2 cellular contexts compared by ENCODE assay signal in the genomic region with DNA sequence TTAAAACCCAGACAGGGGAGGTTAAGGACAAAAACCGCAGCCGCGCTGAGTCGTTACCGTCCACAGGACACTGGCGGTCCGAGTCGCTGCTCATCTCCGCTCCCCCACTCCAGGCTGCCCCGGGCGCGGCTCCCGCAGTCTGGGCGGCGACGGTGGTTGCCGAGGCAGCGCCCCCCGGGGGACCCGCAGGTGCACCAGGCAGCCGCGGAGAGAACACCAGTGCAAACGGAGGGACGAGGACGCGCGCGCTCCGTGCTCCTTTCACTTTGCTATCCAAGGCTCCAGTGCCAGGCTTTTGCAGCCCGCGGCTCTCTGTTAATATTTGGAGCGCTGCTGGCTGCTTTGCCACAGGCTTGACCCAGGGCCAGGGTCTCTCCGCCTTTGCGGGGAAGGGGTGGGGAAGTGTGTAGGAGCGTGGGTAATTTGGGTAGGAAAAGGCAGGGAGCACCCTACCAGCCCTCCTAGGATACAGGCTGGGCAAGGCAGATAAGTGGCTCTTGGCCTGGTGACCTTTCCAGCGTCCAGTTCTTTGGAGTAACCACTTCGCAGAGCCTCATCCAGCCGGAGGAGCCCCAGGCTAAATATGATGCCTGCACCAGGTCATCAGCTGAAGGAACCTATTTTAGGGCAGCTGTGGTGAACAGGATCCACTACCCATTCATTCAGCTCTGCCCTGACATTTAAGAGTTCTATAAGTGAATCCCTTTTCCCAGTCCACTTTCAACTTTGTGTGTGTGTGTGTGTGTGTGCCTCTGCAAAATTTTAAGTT.
A peak's percentile ranks its signal among the peaks of the same experiment; 100 is the strongest.
TF ChIP-seq lines count a peak whose summit lies in the region.

A gene with protein sequence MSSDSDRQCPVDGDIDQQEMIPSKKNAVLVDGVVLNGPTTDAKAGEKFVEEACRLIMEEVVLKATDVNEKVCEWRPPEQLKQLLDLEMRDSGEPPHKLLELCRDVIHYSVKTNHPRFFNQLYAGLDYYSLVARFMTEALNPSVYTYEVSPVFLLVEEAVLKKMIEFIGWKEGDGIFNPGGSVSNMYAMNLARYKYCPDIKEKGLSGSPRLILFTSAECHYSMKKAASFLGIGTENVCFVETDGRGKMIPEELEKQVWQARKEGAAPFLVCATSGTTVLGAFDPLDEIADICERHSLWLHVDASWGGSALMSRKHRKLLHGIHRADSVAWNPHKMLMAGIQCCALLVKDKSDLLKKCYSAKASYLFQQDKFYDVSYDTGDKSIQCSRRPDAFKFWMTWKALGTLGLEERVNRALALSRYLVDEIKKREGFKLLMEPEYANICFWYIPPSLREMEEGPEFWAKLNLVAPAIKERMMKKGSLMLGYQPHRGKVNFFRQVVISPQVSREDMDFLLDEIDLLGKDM (minus strand): TSS at position 141 of the 769 bp plus-strand sequence. CDS start 47 bp downstream, at position 94.

TF ChIP-seq in GM23338, 12 proteins besides CTCF, POLR2A, EP300 and RAD21 (continued from another document):
- TF ChIP-seq, protein P1, sequence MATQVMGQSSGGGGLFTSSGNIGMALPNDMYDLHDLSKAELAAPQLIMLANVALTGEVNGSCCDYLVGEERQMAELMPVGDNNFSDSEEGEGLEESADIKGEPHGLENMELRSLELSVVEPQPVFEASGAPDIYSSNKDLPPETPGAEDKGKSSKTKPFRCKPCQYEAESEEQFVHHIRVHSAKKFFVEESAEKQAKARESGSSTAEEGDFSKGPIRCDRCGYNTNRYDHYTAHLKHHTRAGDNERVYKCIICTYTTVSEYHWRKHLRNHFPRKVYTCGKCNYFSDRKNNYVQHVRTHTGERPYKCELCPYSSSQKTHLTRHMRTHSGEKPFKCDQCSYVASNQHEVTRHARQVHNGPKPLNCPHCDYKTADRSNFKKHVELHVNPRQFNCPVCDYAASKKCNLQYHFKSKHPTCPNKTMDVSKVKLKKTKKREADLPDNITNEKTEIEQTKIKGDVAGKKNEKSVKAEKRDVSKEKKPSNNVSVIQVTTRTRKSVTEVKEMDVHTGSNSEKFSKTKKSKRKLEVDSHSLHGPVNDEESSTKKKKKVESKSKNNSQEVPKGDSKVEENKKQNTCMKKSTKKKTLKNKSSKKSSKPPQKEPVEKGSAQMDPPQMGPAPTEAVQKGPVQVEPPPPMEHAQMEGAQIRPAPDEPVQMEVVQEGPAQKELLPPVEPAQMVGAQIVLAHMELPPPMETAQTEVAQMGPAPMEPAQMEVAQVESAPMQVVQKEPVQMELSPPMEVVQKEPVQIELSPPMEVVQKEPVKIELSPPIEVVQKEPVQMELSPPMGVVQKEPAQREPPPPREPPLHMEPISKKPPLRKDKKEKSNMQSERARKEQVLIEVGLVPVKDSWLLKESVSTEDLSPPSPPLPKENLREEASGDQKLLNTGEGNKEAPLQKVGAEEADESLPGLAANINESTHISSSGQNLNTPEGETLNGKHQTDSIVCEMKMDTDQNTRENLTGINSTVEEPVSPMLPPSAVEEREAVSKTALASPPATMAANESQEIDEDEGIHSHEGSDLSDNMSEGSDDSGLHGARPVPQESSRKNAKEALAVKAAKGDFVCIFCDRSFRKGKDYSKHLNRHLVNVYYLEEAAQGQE (IDR thresholded peaks at IDR 0.05; ENCODE audit: unreplicated experiment) = no peak
- no peak for TF ChIP-seq ZNF114 (CRISPR knock-in tag; IDR thresholded peaks at IDR 0.05)

TF ChIP-seq in HepG2, 621 proteins besides CTCF, POLR2A, EP300 and RAD21 (continued from another document):
- TF ChIP-seq, protein P2, sequence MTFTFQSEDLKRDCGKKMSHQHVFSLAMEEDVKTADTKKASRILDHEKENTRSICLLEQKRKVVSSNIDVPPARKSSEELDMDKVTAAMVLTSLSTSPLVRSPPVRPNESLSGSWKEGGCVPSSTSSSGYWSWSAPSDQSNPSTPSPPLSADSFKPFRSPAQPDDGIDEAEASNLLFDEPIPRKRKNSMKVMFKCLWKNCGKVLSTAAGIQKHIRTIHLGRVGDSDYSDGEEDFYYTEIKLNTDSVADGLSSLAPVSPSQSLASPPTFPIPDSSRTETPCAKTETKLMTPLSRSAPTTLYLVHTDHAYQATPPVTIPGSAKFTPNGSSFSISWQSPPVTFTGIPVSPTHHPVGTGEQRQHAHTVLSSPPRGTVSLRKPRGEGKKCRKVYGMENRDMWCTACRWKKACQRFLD (CRISPR knock-in tag; IDR thresholded peaks at IDR 0.05; ENCODE audit: borderline replicate concordance) = no peak
- peak; percentile 93 for TF ChIP-seq ZNF263 (CRISPR knock-in tag; IDR thresholded peaks at IDR 0.05)
- TF ChIP-seq, protein P3, sequence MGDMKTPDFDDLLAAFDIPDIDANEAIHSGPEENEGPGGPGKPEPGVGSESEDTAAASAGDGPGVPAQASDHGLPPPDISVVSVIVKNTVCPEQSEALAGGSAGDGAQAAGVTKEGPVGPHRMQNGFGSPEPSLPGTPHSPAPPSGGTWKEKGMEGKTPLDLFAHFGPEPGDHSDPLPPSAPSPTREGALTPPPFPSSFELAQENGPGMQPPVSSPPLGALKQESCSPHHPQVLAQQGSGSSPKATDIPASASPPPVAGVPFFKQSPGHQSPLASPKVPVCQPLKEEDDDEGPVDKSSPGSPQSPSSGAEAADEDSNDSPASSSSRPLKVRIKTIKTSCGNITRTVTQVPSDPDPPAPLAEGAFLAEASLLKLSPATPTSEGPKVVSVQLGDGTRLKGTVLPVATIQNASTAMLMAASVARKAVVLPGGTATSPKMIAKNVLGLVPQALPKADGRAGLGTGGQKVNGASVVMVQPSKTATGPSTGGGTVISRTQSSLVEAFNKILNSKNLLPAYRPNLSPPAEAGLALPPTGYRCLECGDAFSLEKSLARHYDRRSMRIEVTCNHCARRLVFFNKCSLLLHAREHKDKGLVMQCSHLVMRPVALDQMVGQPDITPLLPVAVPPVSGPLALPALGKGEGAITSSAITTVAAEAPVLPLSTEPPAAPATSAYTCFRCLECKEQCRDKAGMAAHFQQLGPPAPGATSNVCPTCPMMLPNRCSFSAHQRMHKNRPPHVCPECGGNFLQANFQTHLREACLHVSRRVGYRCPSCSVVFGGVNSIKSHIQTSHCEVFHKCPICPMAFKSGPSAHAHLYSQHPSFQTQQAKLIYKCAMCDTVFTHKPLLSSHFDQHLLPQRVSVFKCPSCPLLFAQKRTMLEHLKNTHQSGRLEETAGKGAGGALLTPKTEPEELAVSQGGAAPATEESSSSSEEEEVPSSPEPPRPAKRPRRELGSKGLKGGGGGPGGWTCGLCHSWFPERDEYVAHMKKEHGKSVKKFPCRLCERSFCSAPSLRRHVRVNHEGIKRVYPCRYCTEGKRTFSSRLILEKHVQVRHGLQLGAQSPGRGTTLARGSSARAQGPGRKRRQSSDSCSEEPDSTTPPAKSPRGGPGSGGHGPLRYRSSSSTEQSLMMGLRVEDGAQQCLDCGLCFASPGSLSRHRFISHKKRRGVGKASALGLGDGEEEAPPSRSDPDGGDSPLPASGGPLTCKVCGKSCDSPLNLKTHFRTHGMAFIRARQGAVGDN (CRISPR knock-in tag; IDR thresholded peaks at IDR 0.05) = 0 out of 2 replicates have a peak, but pooled peaks have one; percentile 11
- TF ChIP-seq, protein P4, sequence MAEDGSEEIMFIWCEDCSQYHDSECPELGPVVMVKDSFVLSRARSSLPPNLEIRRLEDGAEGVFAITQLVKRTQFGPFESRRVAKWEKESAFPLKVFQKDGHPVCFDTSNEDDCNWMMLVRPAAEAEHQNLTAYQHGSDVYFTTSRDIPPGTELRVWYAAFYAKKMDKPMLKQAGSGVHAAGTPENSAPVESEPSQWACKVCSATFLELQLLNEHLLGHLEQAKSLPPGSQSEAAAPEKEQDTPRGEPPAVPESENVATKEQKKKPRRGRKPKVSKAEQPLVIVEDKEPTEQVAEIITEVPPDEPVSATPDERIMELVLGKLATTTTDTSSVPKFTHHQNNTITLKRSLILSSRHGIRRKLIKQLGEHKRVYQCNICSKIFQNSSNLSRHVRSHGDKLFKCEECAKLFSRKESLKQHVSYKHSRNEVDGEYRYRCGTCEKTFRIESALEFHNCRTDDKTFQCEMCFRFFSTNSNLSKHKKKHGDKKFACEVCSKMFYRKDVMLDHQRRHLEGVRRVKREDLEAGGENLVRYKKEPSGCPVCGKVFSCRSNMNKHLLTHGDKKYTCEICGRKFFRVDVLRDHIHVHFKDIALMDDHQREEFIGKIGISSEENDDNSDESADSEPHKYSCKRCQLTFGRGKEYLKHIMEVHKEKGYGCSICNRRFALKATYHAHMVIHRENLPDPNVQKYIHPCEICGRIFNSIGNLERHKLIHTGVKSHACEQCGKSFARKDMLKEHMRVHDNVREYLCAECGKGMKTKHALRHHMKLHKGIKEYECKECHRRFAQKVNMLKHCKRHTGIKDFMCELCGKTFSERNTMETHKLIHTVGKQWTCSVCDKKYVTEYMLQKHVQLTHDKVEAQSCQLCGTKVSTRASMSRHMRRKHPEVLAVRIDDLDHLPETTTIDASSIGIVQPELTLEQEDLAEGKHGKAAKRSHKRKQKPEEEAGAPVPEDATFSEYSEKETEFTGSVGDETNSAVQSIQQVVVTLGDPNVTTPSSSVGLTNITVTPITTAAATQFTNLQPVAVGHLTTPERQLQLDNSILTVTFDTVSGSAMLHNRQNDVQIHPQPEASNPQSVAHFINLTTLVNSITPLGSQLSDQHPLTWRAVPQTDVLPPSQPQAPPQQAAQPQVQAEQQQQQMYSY (CRISPR knock-in tag; IDR thresholded peaks at IDR 0.05) = peak; percentile 68
- no peak for TF ChIP-seq ZNF577 (CRISPR knock-in tag; IDR thresholded peaks at IDR 0.05; ENCODE audit: borderline replicate concordance, low read depth)
- no peak for TF ChIP-seq HNRNPK (IDR thresholded peaks at IDR 0.05; ENCODE audit: low read depth, low read length, poor library complexity, severe bottlenecking)
- TF ChIP-seq HNRNPUL1 (IDR thresholded peaks at IDR 0.05; ENCODE audit: low read depth, low read length) = no peak
- TF ChIP-seq, protein P5, sequence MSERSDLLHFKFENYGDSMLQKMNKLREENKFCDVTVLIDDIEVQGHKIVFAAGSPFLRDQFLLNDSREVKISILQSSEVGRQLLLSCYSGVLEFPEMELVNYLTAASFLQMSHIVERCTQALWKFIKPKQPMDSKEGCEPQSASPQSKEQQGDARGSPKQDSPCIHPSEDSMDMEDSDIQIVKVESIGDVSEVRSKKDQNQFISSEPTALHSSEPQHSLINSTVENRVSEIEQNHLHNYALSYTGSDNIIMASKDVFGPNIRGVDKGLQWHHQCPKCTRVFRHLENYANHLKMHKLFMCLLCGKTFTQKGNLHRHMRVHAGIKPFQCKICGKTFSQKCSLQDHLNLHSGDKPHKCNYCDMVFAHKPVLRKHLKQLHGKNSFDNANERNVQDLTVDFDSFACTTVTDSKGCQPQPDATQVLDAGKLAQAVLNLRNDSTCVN (CRISPR knock-in tag; IDR thresholded peaks at IDR 0.05; ENCODE audit: borderline replicate concordance) = no peak
